Comparison of ENCODE assay signal across 23 cellular contexts in the genomic region with DNA sequence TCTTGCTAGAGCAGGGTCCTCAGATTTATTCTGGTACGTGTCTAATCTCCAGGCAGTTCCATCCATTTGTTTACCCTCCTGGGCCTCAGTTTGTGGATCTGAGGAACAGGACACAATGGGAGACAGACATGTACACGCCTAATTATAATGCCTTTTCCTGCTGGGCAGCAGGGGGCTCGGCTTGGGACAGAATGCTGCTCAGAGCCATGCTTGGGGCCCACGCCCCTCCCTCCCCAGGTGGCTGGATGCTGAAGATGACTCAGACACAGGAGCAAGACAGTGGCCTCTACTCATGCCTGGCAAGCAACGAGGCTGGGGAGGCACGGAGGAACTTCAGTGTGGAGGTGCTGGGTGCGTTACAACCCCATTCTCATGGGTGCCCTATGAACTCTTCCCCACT.
"Had no signal": no experiment of that assay in that cellular context is flagged by ENCODE, and none has a peak within 500 bp of the region (broad histone marks: within the 10 kb centered on the region; RNA-seq: fewer than 3 reads in every experiment).

No MANE protein-coding gene starts in this region.

- H3K9me3 Mint-ChIP-seq: activated T-helper 17 cell treated with anti-CD3 and anti-CD28 coated beads, Interleukin-2, amount 50 U/mL, for 72 hours; central memory CD8-positive, alpha-beta T cell; mesothelial cell of epicardium; natural killer cell treated with Interleukin-12 subunit alpha and Interleukin-12 subunit beta and Interleukin-15 and Interleukin-18, amount 100 ng/mL, for 72 hours had no signal

- H3K36me3 Mint-ChIP-seq: activated naive CD8-positive, alpha-beta T cell treated with anti-CD3 and anti-CD28 coated beads for 36 hours; mesothelial cell of epicardium; natural killer cell treated with Interleukin-12 subunit alpha and Interleukin-12 subunit beta and Interleukin-15 and Interleukin-18, amount 100 ng/mL, for 72 hours; T-cell had no signal

- H3K4me1 ChIP-seq: esophagus squamous epithelium, heart left ventricle, left lung, parathyroid adenoma, thyroid gland had no signal

- DNase-seq: activated CD8-positive, alpha-beta memory T cell treated with anti-CD3 and anti-CD28 coated beads for 24 hours; activated CD8-positive, alpha-beta memory T cell treated with anti-CD3 and anti-CD28 coated beads, Interleukin-2, amount 50 U/mL, for 4 hours; activated naive CD4-positive, alpha-beta T cell treated with Interleukin-2 at 50 U/mL for 16 hours; activated naive CD8-positive, alpha-beta T cell treated with anti-CD3 and anti-CD28 coated beads for 36 hours; activated T-cell treated with anti-CD3 and anti-CD28 coated beads, Interleukin-2, amount 50 U/mL, for 24 hours; effector memory CD4-positive, alpha-beta T cell; esophagus squamous epithelium; heart left ventricle; left lung; right cardiac atrium; stimulated activated CD4-positive, alpha-beta T cell treated with anti-CD3 and anti-CD28 coated beads, Interleukin-4, amount 100 ng/mL, for 24 hours; stimulated activated naive CD8-positive, alpha-beta T cell treated with anti-CD3 and anti-CD28 coated beads, Interleukin-15, Interleukin-2, amounts not matched to agents 100 U/mL and 50 U/mL, for 24 hours; substantia nigra; T-cell; thyroid gland; WERI-Rb-1 had no signal

- H3K4me3 Mint-ChIP-seq: activated naive CD8-positive, alpha-beta T cell treated with anti-CD3 and anti-CD28 coated beads for 36 hours; activated T-cell treated with anti-CD3 and anti-CD28 coated beads, Interleukin-2, amount 50 U/mL, for 24 hours; activated T-helper 17 cell treated with anti-CD3 and anti-CD28 coated beads, Interleukin-2, amount 50 U/mL, for 72 hours; central memory CD8-positive, alpha-beta T cell; mesothelial cell of epicardium; natural killer cell treated with Interleukin-12 subunit alpha and Interleukin-12 subunit beta and Interleukin-15 and Interleukin-18, amount 100 ng/mL, for 72 hours; T-cell; T-helper 2 cell treated with Interferon-gamma antibody and Interleukin-4, amounts not matched to agents 5 μg/mL and 100 μg/mL, for 36 hours had no signal

- H3K4me3 ChIP-seq: esophagus squamous epithelium, heart left ventricle, left lung, lung, thyroid gland had no signal

- H3K9ac ChIP-seq: parathyroid adenoma had no signal

- H3K9me3 ChIP-seq: esophagus squamous epithelium, heart left ventricle, left lung, thyroid gland had no signal

- H3K4me1 Mint-ChIP-seq: mesothelial cell of epicardium had no signal

- H3K27me3 ChIP-seq: esophagus squamous epithelium, heart left ventricle, left lung, thyroid gland had no signal

- H3K36me3 ChIP-seq: esophagus squamous epithelium, left lung, thyroid gland, WERI-Rb-1 had no signal

- H3K27me3 Mint-ChIP-seq: activated naive CD8-positive, alpha-beta T cell treated with anti-CD3 and anti-CD28 coated beads for 36 hours; activated T-cell treated with anti-CD3 and anti-CD28 coated beads, Interleukin-2, amount 50 U/mL, for 24 hours had no signal

- H3K27ac Mint-ChIP-seq: activated naive CD8-positive, alpha-beta T cell treated with anti-CD3 and anti-CD28 coated beads for 36 hours; activated T-cell treated with anti-CD3 and anti-CD28 coated beads, Interleukin-2, amount 50 U/mL, for 24 hours; activated T-helper 17 cell treated with anti-CD3 and anti-CD28 coated beads, Interleukin-2, amount 50 U/mL, for 72 hours; mesothelial cell of epicardium; natural killer cell treated with Interleukin-12 subunit alpha and Interleukin-12 subunit beta and Interleukin-15 and Interleukin-18, amount 100 ng/mL, for 72 hours; T-cell; T-helper 2 cell treated with Interferon-gamma antibody and Interleukin-4, amounts not matched to agents 5 μg/mL and 100 μg/mL, for 36 hours had no signal

- H3K27ac ChIP-seq: esophagus squamous epithelium, heart left ventricle, left lung, parathyroid adenoma, thyroid gland, WERI-Rb-1 had no signal
